Comparison of ENCODE assay signal across 9 cellular contexts in the genomic region with DNA sequence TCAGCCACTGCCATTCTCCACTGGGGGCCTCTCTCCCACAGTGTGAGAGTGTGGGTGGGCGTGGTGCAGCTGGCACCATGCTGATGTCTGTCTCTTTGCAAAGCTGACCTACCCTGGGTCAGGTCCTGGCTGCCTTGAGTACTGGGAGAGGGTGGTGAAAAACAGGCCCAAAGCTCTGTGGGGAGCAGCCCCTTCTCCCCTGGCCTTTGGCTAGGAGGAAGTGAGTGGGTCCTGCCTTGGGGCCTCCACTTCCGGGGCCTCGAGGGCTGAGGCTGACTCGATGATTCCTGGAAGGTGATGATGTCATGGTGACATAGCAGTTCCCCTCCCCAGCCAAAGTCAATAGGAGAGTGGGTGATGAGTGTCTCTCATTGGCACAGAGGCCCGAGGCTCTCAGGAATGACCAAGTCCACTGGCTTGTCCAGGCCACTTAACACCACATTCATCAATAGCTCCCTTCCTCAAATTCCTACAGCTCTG. TPM values are rescaled to one million over a fixed set of nuclear protein-coding genes. Genes with fewer than 3 reads are reported as not detected.
DNase-seq lines count a peak whose midpoint lies in the region; ATAC-seq and TF ChIP-seq lines count a peak whose summit lies in the region.
"Had no signal": no experiment of that assay in that cellular context is flagged by ENCODE, and none has a peak within 500 bp of the region (broad histone marks: within the 10 kb centered on the region; RNA-seq: fewer than 3 reads in every experiment).

No MANE protein-coding gene starts in this region.

- no peaks in the 10 kb centered on the region for H4K20me1 ChIP-seq in OCI-LY3 (ENCODE audit: insufficient read depth, low read length)

- H3K27ac Mint-ChIP-seq in CD14-positive monocyte, result peak overlapping the region; percentile 40 to 91 (median 82)
- H3K27ac Mint-ChIP-seq in activated naive CD8-positive, alpha-beta T cell, result peak overlapping the region; percentile 81
- no peak overlapping the region for H3K27ac Mint-ChIP-seq in CD8-positive, alpha-beta T cell

- H3K4me2 ChIP-seq in OCI-LY3 (ENCODE audit: low read length) (peak overlapping the region; percentile 69), mesendoderm (ENCODE audit: low read length) (no peak overlapping the region)

- POLR2A ChIA-PET in CD8-positive, alpha-beta T cell (lab: Charles Lee), result interaction anchor here (0.6 to 3.7 kb wide), 9 partner anchors 19 to 140 kb away, joined by 3 to 25 read pairs (median 3); partner anchors contain the start of gene IER5

- peaks cover 1 to 6% (median 5%) of the 10 kb centered on the region in 3 donors for H3K27me3 Mint-ChIP-seq in CD14-positive monocyte (ENCODE audit: low read depth in 3 of 3)
- H3K27me3 Mint-ChIP-seq in activated naive CD8-positive, alpha-beta T cell, result no peaks in the 10 kb centered on the region
- H3K27me3 Mint-ChIP-seq in CD8-positive, alpha-beta T cell (ENCODE audit: low read depth), result no peaks in the 10 kb centered on the region

- H3K23ac ChIP-seq in mesendoderm (ENCODE audit: low read length), result no peak overlapping the region

- peaks cover 50% of the 10 kb centered on the region for H3K4me1 ChIP-seq in OCI-LY3 (ENCODE audit: low read length)
- H3K4me1 ChIP-seq in mesendoderm (ENCODE audit: control insufficient read depth, low read depth, low read length), result no peaks in the 10 kb centered on the region
- peaks cover 6 to 32% of the 10 kb centered on the region in 2 donors for H3K4me1 ChIP-seq in thoracic aorta (ENCODE audit: control insufficient read depth in 1 of 2, low read depth in 2 of 2)
- peaks cover 17% of the 10 kb centered on the region for H3K4me1 ChIP-seq in CD8-positive, alpha-beta T cell (ENCODE audit: insufficient read depth, low read length)

- H3K18ac ChIP-seq in mesendoderm (ENCODE audit: low read length), result no peak overlapping the region

- H3K27ac ChIP-seq in OCI-LY3 (ENCODE audit: low read length) (no peak overlapping the region), mesendoderm (ENCODE audit: low read depth, low read length) (no peak overlapping the region), thoracic aorta (peak overlapping the region; percentile 58 to 61), WERI-Rb-1 (no peak overlapping the region)
- H3K27ac ChIP-seq in CD8-positive, alpha-beta T cell (ENCODE audit: low read depth, low read length), result no peak overlapping the region

- H3K27me3 ChIP-seq in OCI-LY3 (ENCODE audit: low read depth, low read length), result peaks cover 33% of the 10 kb centered on the region
- no peaks in the 10 kb centered on the region for H3K27me3 ChIP-seq in mesendoderm (ENCODE audit: insufficient read depth, low read length, poor library complexity)
- H3K27me3 ChIP-seq in thoracic aorta (replicated peaks; ENCODE audit: insufficient read depth), result no peaks in the 10 kb centered on the region
- H3K27me3 ChIP-seq in CD8-positive, alpha-beta T cell (ENCODE audit: insufficient read depth, low read length), result no peaks in the 10 kb centered on the region
- H3K27me3 ChIP-seq in WERI-Rb-1 (ENCODE audit: insufficient read depth, low read depth, severe bottlenecking), result no peaks in the 10 kb centered on the region
- H3K27me3 ChIP-seq: gastrocnemius medialis had no signal

- CTCF ChIA-PET in CD8-positive, alpha-beta T cell (lab: Charles Lee), result interaction anchor here (0.6 to 16.1 kb wide), 36 partner anchors 8 to 626 kb away, joined by 3 to 333 read pairs (median 5); partner anchors contain the start of genes IER5 and XPR1

- H2BK120ac ChIP-seq in mesendoderm (ENCODE audit: low read depth, low read length), result no peak overlapping the region

- peak overlapping the region; percentile 36; the same call in 1 of the 2 replicates for H3K4me3 ChIP-seq in OCI-LY3 (ENCODE audit: low read length)
- no peak overlapping the region for H3K4me3 ChIP-seq in mesendoderm (ENCODE audit: low read length)
- no peak overlapping the region for H3K4me3 ChIP-seq in thoracic aorta
- H3K4me3 ChIP-seq in CD8-positive, alpha-beta T cell (ENCODE audit: low read depth, low read length), result no peak overlapping the region
- no peak overlapping the region for H3K4me3 ChIP-seq in WERI-Rb-1 (ENCODE audit: low read depth, low read length)

- no peak overlapping the region for H2BK5ac ChIP-seq in mesendoderm (ENCODE audit: low read length)

- no peak overlapping the region for H2AK5ac ChIP-seq in mesendoderm (ENCODE audit: low read length)

- no peak overlapping the region for H2AFZ ChIP-seq in OCI-LY3 (ENCODE audit: low read depth, low read length)

- no peak overlapping the region for H3K4ac ChIP-seq in mesendoderm (ENCODE audit: low read depth, low read length)

- H3K36me3 ChIP-seq in OCI-LY3 (replicated peaks; ENCODE audit: low read depth, low read length) (no peaks in the 10 kb centered on the region), mesendoderm (ENCODE audit: control insufficient read depth, insufficient read depth, low read length) (no peaks in the 10 kb centered on the region), thoracic aorta (no peaks in the 10 kb centered on the region), WERI-Rb-1 (no peaks in the 10 kb centered on the region)
- no peaks in the 10 kb centered on the region for H3K36me3 ChIP-seq in CD8-positive, alpha-beta T cell (ENCODE audit: insufficient read depth, low read length)
- H3K36me3 ChIP-seq: gastrocnemius medialis had no signal

- H3K4me3 Mint-ChIP-seq in CD14-positive monocyte, result peak overlapping the region; percentile 37 to 48
- peak overlapping the region; percentile 53 for H3K4me3 Mint-ChIP-seq in activated naive CD8-positive, alpha-beta T cell
- no peak overlapping the region for H3K4me3 Mint-ChIP-seq in CD8-positive, alpha-beta T cell

- no peak overlapping the region for H4K5ac ChIP-seq in mesendoderm (ENCODE audit: low read length)

- peak; percentile 57 for ATAC-seq in thoracic aorta (ENCODE audit: insufficient number of reproducible peaks, low FRiP score, low read depth)
- ATAC-seq in CD8-positive, alpha-beta T cell, result no peak

- no peaks in the 10 kb centered on the region for H3K79me1 ChIP-seq in mesendoderm (ENCODE audit: low read length)

- H3K79me2 ChIP-seq in OCI-LY3 (ENCODE audit: low read length) (peaks cover 2% of the 10 kb centered on the region; the same call in 1 of the 2 replicates), mesendoderm (ENCODE audit: control insufficient read depth, insufficient read depth, low read length) (no peaks in the 10 kb centered on the region)

- no CpG with 5 or more reads among the region's 5 CpGs for WGBS in mesendoderm (ENCODE audit: extremely low coverage, insufficient coverage, low lambda C conversion rate)

- H3K9me3 Mint-ChIP-seq in CD14-positive monocyte, result peaks cover 0 to 5% (median 2%) of the 10 kb centered on the region in 7 donors
- H3K9me3 Mint-ChIP-seq in activated naive CD8-positive, alpha-beta T cell (ENCODE audit: low read depth), result no peaks in the 10 kb centered on the region
- H3K9me3 Mint-ChIP-seq in CD8-positive, alpha-beta T cell, result no peaks in the 10 kb centered on the region

- no peak overlapping the region for H2BK15ac ChIP-seq in mesendoderm (replicated peaks; ENCODE audit: low read depth)

- intact Hi-C loops in CD14-positive monocyte (cut with micrococcal nuclease), result loop anchor here (5.0 kb wide), 4 partner anchors 34 to 119 kb away; partner anchors contain the start of gene STX6 (in 1 of the 2)
- intact Hi-C loops in CD8-positive, alpha-beta T cell (cut with DNase I, micrococcal nuclease), result loop anchor here (2.0 to 5.0 kb wide), 3 partner anchors 37 to 624 kb away; no protein-coding TSS in a partner anchor

- H4K8ac ChIP-seq in mesendoderm (ENCODE audit: low read depth, low read length), result no peak overlapping the region

- peak overlapping the region; percentile 27 for H3K56ac ChIP-seq in mesendoderm (ENCODE audit: low read length)

- H3K36me3 Mint-ChIP-seq in CD14-positive monocyte, result peaks cover 2 to 8% of the 10 kb centered on the region in 2 donors
- no peaks in the 10 kb centered on the region for H3K36me3 Mint-ChIP-seq in activated naive CD8-positive, alpha-beta T cell
- H3K36me3 Mint-ChIP-seq in CD8-positive, alpha-beta T cell, result no peaks in the 10 kb centered on the region

- DNase-seq in CD14-positive monocyte (ENCODE audit: low spot score) (peak; percentile 95), mesendoderm (no peak), thoracic aorta (ENCODE audit: low spot score) (peak; percentile 61), NCI-H1436 treated with DMSO at 0.1 percent for 48 hours (lab: John Stamatoyannopoulos, UW) (no peak), WERI-Rb-1 (no peak)
- no peak for DNase-seq in CD8-positive, alpha-beta T cell

- peaks cover 66% of the 10 kb centered on the region for H3K4me1 Mint-ChIP-seq in CD14-positive monocyte
- H3K4me1 Mint-ChIP-seq in activated naive CD8-positive, alpha-beta T cell (ENCODE audit: low read depth), result peaks cover 40% of the 10 kb centered on the region
- H3K4me1 Mint-ChIP-seq in CD8-positive, alpha-beta T cell (ENCODE audit: low read depth), result peaks cover 24% of the 10 kb centered on the region

- H3K9ac ChIP-seq in OCI-LY3 (ENCODE audit: low read length) (peak overlapping the region; percentile 25; the same call in 1 of the 2 replicates), mesendoderm (ENCODE audit: low read length) (no peak overlapping the region)

- H3K9me3 ChIP-seq in OCI-LY3 (ENCODE audit: insufficient read depth, low read length) (no peaks in the 10 kb centered on the region), thoracic aorta (no peaks in the 10 kb centered on the region), WERI-Rb-1 (ENCODE audit: severe bottlenecking) (no peaks in the 10 kb centered on the region)
- no peaks in the 10 kb centered on the region for H3K9me3 ChIP-seq in CD8-positive, alpha-beta T cell (ENCODE audit: low read length)
- H3K9me3 ChIP-seq: gastrocnemius medialis had no signal

- TF ChIP-seq CTCF in CD14-positive monocyte (IDR thresholded peaks at IDR 0.05) (no peak), OCI-LY3 (IDR thresholded peaks at IDR 0.05; ENCODE audit: low read depth, low read length) (no peak; the same call in 1 of the 2 replicates), thoracic aorta (IDR thresholded peaks at IDR 0.05) (no peak), WERI-Rb-1 (IDR thresholded peaks at IDR 0.05; ENCODE audit: low read depth, low read length) (no peak)
- TF ChIP-seq CTCF in CD8-positive, alpha-beta T cell (IDR thresholded peaks at IDR 0.05), result no peak

RNA-seq across cellular contexts. Expression of gene IER5, which starts 53.0 kb away (rescaled TPM):
- polyA plus RNA-seq in CD14-positive monocyte, result 10 to 100 TPM; 13.7 to 29.0 TPM
- polyA plus RNA-seq in mesendoderm (2013, experiment 1 of 2), result 3.5 TPM
- polyA plus RNA-seq in mesendoderm (2013, experiment 2 of 2), result 3.2 TPM
- total RNA-seq in thoracic aorta, result 10 to 100 TPM; 20.2 to 55.8 TPM
- total RNA-seq in CD8-positive, alpha-beta T cell, result 10 to 100 TPM; 74.7 to 76.6 TPM

Comparison
In these comparisons a context has a peak if more than half of its experiments do, and no peak if none do; other contexts are left out.
1. DNase-seq: peak in CD14-positive monocyte (single experiment) and thoracic aorta (single experiment); none in mesendoderm (single experiment), CD8-positive, alpha-beta T cell (0 of 7), NCI-H1436 treated with DMSO at 0.1 percent for 48 hours (single experiment) and WERI-Rb-1 (single experiment).
2. H3K27ac ChIP-seq: peak in thoracic aorta (2 of 2); none in OCI-LY3 (single experiment), mesendoderm (single experiment), CD8-positive, alpha-beta T cell (single experiment) and WERI-Rb-1 (single experiment).